In genomic region chr3:48564022-48564421, GRCh38 we compare ENCODE assay signal across 10 cellular contexts. TPM values are rescaled to one million over a fixed set of nuclear protein-coding genes. Genes with fewer than 3 reads are reported as not detected.
A peak's percentile ranks its signal among the peaks of the same experiment; 100 is the strongest.
DNase-seq lines count a peak whose midpoint lies in the region; ATAC-seq and TF ChIP-seq lines count a peak whose summit lies in the region.
"Had no signal": no experiment of that assay in that cellular context is flagged by ENCODE, and none has a peak within 500 bp of the region (broad histone marks: within the 10 kb centered on the region; RNA-seq: fewer than 3 reads in every experiment).

No MANE protein-coding gene starts in this region.

- no peak overlapping the region for H3K27ac Mint-ChIP-seq in T-cell

- H3K4me2 ChIP-seq in mesendoderm (ENCODE audit: low read length), result no peak overlapping the region

- no peak overlapping the region for H3K18ac ChIP-seq in mesendoderm (ENCODE audit: low read length)

- no peak for TF ChIP-seq CTCF in fibroblast of the aortic adventitia (IDR thresholded peaks at IDR 0.05; ENCODE audit: insufficient read depth, low read length)

- no peak overlapping the region for H3K4me3 Mint-ChIP-seq in T-cell

- in situ Hi-C loops in G401 (cut with HindIII; ENCODE audit: low sequenced_read_pairs), result no loop called here

- no peak overlapping the region for H2BK5ac ChIP-seq in mesendoderm (ENCODE audit: low read length)

- H4K5ac ChIP-seq in mesendoderm (ENCODE audit: low read length), result no peak overlapping the region

- H2BK120ac ChIP-seq in mesendoderm (ENCODE audit: low read depth, low read length), result no peak overlapping the region

- H3K9me3 Mint-ChIP-seq in T-cell, result no peaks in the 10 kb centered on the region

- H3K4me3 ChIP-seq in fibroblast of the aortic adventitia (ENCODE audit: low read depth, low read length), result no peak overlapping the region
- no peak overlapping the region for H3K4me3 ChIP-seq in mesendoderm (ENCODE audit: low read length)
- H3K4me3 ChIP-seq: SK-N-MC had no signal

- H3K23ac ChIP-seq in mesendoderm (ENCODE audit: low read length), result no peak overlapping the region

- no peaks in the 10 kb centered on the region for H3K27me3 ChIP-seq in mesendoderm (ENCODE audit: insufficient read depth, low read length, poor library complexity)

- DNase-seq in SIG-M5 treated with dmso at 0.1 percent for 504 hours (lab: John Stamatoyannopoulos, UW; ENCODE audit: unreplicated experiment) (peak; percentile 52), SIG-M5 (lab: John Stamatoyannopoulos, UW) (no peak), T-cell (peak in 22 of 34 experiments; percentile 8 to 65 (median 32)), fibroblast of the aortic adventitia (ENCODE audit: low read depth) (peak; percentile 34), mesendoderm (no peak), G401 (ENCODE audit: low spot score) (no peak), NCI-H2107 (lab: John Stamatoyannopoulos, UW) (no peak)
- DNase-seq in stimulated activated CD8-positive, alpha-beta memory T cell treated with anti-CD3 and anti-CD28 coated beads, Interleukin-15, amount 100 ng/mL, for 4 hours (ENCODE audit: low read depth in 2 of 2), result peak; percentile 16 to 47

- no peaks in the 10 kb centered on the region for H3K79me2 ChIP-seq in mesendoderm (ENCODE audit: control insufficient read depth, insufficient read depth, low read length)

- H2AK5ac ChIP-seq in mesendoderm (ENCODE audit: low read length), result no peak overlapping the region

- no peaks in the 10 kb centered on the region for H3K36me3 ChIP-seq in mesendoderm (ENCODE audit: control insufficient read depth, insufficient read depth, low read length)

- no peak overlapping the region for H4K8ac ChIP-seq in mesendoderm (ENCODE audit: low read depth, low read length)

- peaks cover 2% of the 10 kb centered on the region for H3K4me1 ChIP-seq in mesendoderm (ENCODE audit: control insufficient read depth, low read depth, low read length)

- CTCF ChIA-PET in T-cell (lab: Charles Lee), result no interaction called here

- no CpG with 5 or more reads among the region's 10 CpGs for WGBS in mesendoderm (ENCODE audit: extremely low coverage, insufficient coverage, low lambda C conversion rate)

- peak in 1 of 4 experiments; percentile 50 for ATAC-seq in T-cell (replicated peaks in 1 of 4)

- no peak overlapping the region for H3K9ac ChIP-seq in mesendoderm (ENCODE audit: low read length)

- no peaks in the 10 kb centered on the region for H3K27me3 Mint-ChIP-seq in T-cell

- H3K4ac ChIP-seq in mesendoderm (ENCODE audit: low read depth, low read length), result no peak overlapping the region

- H3K56ac ChIP-seq in mesendoderm (ENCODE audit: low read length), result no peak overlapping the region

- H3K4me1 Mint-ChIP-seq in T-cell, result peaks cover 0 to 6% (median 1%) of the 10 kb centered on the region in 3 donors

- H3K79me1 ChIP-seq in mesendoderm (ENCODE audit: low read length), result no peaks in the 10 kb centered on the region

- no peaks in the 10 kb centered on the region for H3K36me3 Mint-ChIP-seq in T-cell

- H2BK15ac ChIP-seq in mesendoderm (replicated peaks; ENCODE audit: low read depth), result no peak overlapping the region

- H3K27ac ChIP-seq in mesendoderm (ENCODE audit: low read depth, low read length), result no peak overlapping the region
- H3K27ac ChIP-seq: SK-N-MC had no signal

- POLR2A ChIA-PET in T-cell (lab: Charles Lee), result no interaction called here

RNA-seq across cellular contexts. Expression of gene UCN2, which starts 0.4 kb away (rescaled TPM):
- total RNA-seq in T-cell (under 1 TPM in 1 of 5 donors, not detected in 4; 0.16 TPM), fibroblast of the aortic adventitia (ENCODE audit: low replicate concordance) (0.54 TPM in 1 of 2 replicates, not detected in the other)
- polyA plus RNA-seq in mesendoderm (2013, experiment 1 of 2), result 0.11 TPM
- polyA plus RNA-seq in mesendoderm (2013, experiment 2 of 2), result 0.17 TPM
- not detected in 2 replicates for total RNA-seq in G401 (2014; rRNA removed; shearing (Covaris generic))
- polyA plus RNA-seq: liver had no signal

RNA-seq across cellular contexts. Expression of gene PFKFB4, which starts 7.4 kb away (rescaled TPM):
- total RNA-seq in T-cell, result 1 to 10 TPM; 1.8 to 4.2 (median 2.4) TPM
- 4.7 and 6.1 TPM in 2 replicates for total RNA-seq in fibroblast of the aortic adventitia (ENCODE audit: low replicate concordance)
- polyA plus RNA-seq in mesendoderm (2013, experiment 1 of 2), result 3.7 TPM
- polyA plus RNA-seq in mesendoderm (2013, experiment 2 of 2), result 4.3 TPM
- 9.7 and 18.8 TPM in 2 replicates for total RNA-seq in G401 (2014; rRNA removed; shearing (Covaris generic))

RNA-seq across cellular contexts. Expression of gene COL7A1, which starts 31.1 kb away (rescaled TPM):
- 1 to 10 TPM in 3 of 5 donors, under 1 TPM in 2; 0.33 to 2.3 (median 1.3) TPM for total RNA-seq in T-cell
- total RNA-seq in fibroblast of the aortic adventitia (ENCODE audit: low replicate concordance), result 8.6 and 10.2 TPM in 2 replicates
- 2.7 TPM for polyA plus RNA-seq in mesendoderm (2013, experiment 1 of 2)
- 2.5 TPM for polyA plus RNA-seq in mesendoderm (2013, experiment 2 of 2)
- 0.12 and 0.34 TPM in 2 replicates for total RNA-seq in G401 (2014; rRNA removed; shearing (Covaris generic))

RNA-seq across cellular contexts. Expression of gene UQCRC1, which starts 45.4 kb away (rescaled TPM):
- total RNA-seq in T-cell (100 to 1,000 TPM in 2 of 5 donors, 10 to 100 TPM in 3; 93.0 to 109 (median 98.4) TPM), fibroblast of the aortic adventitia (ENCODE audit: low replicate concordance) (97.2 and 196 TPM in 2 replicates)
- 146 TPM for polyA plus RNA-seq in mesendoderm (2013, experiment 1 of 2)
- 152 TPM for polyA plus RNA-seq in mesendoderm (2013, experiment 2 of 2)
- total RNA-seq in G401 (2014; rRNA removed; shearing (Covaris generic)), result 474 and 540 TPM in 2 replicates

RNA-seq across cellular contexts. Expression of gene TMEM89, which starts 57.5 kb away (rescaled TPM):
- under 1 TPM in 1 of 5 donors, not detected in 4; 0.39 TPM for total RNA-seq in T-cell
- not detected in 2 replicates for total RNA-seq in fibroblast of the aortic adventitia (ENCODE audit: low replicate concordance)
- 0.08 TPM for polyA plus RNA-seq in mesendoderm (2013, experiment 1 of 2)
- 0.21 TPM for polyA plus RNA-seq in mesendoderm (2013, experiment 2 of 2)
- not detected in 2 replicates for total RNA-seq in G401 (2014; rRNA removed; shearing (Covaris generic))
- total RNA-seq: liver had no signal
- polyA plus RNA-seq: liver had no signal

Comparison
In these comparisons a context has a peak if more than half of its experiments do, and no peak if none do; other contexts are left out.
1. DNase-seq: peak in SIG-M5 treated with dmso at 0.1 percent for 504 hours (single experiment), T-cell (22 of 34), fibroblast of the aortic adventitia (single experiment) and stimulated activated CD8-positive, alpha-beta memory T cell treated with anti-CD3 and anti-CD28 coated beads, Interleukin-15, amount 100 ng/mL, for 4 hours (2 of 2); none in SIG-M5 (single experiment), mesendoderm (single experiment), G401 (single experiment) and NCI-H2107 (single experiment).